2 cellular contexts compared by ENCODE assay signal in genomic region chr1:224880593-224881307, GRCh38.
A peak's percentile ranks its signal among the peaks of the same experiment; 100 is the strongest.
TF ChIP-seq lines count a peak whose summit lies in the region.

No MANE protein-coding gene starts in this region.

TF ChIP-seq in GM23338, 12 proteins besides CTCF, POLR2A, EP300 and RAD21 (continued from another document):
- TF ChIP-seq ZNF462 (CRISPR knock-in tag; IDR thresholded peaks at IDR 0.05) = no peak
- TF ChIP-seq NANOG (IDR thresholded peaks at IDR 0.05; ENCODE audit: borderline replicate concordance) = no peak
- 0 out of 2 replicates have a peak, but pooled peaks have one; percentile 9 for TF ChIP-seq CREB1 (CRISPR knock-in tag; IDR thresholded peaks at IDR 0.05; ENCODE audit: low read depth)
TF ChIP-seq in GM23338: peak in this region for 1.

TF ChIP-seq in WTC11, 78 proteins besides CTCF, POLR2A, EP300 and RAD21:
- no peak for TF ChIP-seq KAT7 (CRISPR knock-in tag; IDR thresholded peaks at IDR 0.05; ENCODE audit: borderline replicate concordance)
- TF ChIP-seq, protein P1, sequence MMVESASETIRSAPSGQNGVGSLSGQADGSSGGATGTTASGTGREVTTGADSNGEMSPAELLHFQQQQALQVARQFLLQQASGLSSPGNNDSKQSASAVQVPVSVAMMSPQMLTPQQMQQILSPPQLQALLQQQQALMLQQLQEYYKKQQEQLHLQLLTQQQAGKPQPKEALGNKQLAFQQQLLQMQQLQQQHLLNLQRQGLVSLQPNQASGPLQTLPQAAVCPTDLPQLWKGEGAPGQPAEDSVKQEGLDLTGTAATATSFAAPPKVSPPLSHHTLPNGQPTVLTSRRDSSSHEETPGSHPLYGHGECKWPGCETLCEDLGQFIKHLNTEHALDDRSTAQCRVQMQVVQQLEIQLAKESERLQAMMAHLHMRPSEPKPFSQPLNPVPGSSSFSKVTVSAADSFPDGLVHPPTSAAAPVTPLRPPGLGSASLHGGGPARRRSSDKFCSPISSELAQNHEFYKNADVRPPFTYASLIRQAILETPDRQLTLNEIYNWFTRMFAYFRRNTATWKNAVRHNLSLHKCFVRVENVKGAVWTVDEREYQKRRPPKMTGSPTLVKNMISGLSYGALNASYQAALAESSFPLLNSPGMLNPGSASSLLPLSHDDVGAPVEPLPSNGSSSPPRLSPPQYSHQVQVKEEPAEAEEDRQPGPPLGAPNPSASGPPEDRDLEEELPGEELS (CRISPR knock-in tag; IDR thresholded peaks at IDR 0.05) = no peak
- TF ChIP-seq, protein P2, sequence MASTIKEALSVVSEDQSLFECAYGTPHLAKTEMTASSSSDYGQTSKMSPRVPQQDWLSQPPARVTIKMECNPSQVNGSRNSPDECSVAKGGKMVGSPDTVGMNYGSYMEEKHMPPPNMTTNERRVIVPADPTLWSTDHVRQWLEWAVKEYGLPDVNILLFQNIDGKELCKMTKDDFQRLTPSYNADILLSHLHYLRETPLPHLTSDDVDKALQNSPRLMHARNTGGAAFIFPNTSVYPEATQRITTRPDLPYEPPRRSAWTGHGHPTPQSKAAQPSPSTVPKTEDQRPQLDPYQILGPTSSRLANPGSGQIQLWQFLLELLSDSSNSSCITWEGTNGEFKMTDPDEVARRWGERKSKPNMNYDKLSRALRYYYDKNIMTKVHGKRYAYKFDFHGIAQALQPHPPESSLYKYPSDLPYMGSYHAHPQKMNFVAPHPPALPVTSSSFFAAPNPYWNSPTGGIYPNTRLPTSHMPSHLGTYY (CRISPR knock-in tag; IDR thresholded peaks at IDR 0.05) = no peak
- TF ChIP-seq, protein P3, sequence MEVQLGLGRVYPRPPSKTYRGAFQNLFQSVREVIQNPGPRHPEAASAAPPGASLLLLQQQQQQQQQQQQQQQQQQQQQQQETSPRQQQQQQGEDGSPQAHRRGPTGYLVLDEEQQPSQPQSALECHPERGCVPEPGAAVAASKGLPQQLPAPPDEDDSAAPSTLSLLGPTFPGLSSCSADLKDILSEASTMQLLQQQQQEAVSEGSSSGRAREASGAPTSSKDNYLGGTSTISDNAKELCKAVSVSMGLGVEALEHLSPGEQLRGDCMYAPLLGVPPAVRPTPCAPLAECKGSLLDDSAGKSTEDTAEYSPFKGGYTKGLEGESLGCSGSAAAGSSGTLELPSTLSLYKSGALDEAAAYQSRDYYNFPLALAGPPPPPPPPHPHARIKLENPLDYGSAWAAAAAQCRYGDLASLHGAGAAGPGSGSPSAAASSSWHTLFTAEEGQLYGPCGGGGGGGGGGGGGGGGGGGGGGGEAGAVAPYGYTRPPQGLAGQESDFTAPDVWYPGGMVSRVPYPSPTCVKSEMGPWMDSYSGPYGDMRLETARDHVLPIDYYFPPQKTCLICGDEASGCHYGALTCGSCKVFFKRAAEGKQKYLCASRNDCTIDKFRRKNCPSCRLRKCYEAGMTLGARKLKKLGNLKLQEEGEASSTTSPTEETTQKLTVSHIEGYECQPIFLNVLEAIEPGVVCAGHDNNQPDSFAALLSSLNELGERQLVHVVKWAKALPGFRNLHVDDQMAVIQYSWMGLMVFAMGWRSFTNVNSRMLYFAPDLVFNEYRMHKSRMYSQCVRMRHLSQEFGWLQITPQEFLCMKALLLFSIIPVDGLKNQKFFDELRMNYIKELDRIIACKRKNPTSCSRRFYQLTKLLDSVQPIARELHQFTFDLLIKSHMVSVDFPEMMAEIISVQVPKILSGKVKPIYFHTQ (CRISPR knock-in tag; IDR thresholded peaks at IDR 0.05) = no peak
- no peak for TF ChIP-seq HMGA2 (CRISPR knock-in tag; IDR thresholded peaks at IDR 0.05)
- TF ChIP-seq, protein P4, sequence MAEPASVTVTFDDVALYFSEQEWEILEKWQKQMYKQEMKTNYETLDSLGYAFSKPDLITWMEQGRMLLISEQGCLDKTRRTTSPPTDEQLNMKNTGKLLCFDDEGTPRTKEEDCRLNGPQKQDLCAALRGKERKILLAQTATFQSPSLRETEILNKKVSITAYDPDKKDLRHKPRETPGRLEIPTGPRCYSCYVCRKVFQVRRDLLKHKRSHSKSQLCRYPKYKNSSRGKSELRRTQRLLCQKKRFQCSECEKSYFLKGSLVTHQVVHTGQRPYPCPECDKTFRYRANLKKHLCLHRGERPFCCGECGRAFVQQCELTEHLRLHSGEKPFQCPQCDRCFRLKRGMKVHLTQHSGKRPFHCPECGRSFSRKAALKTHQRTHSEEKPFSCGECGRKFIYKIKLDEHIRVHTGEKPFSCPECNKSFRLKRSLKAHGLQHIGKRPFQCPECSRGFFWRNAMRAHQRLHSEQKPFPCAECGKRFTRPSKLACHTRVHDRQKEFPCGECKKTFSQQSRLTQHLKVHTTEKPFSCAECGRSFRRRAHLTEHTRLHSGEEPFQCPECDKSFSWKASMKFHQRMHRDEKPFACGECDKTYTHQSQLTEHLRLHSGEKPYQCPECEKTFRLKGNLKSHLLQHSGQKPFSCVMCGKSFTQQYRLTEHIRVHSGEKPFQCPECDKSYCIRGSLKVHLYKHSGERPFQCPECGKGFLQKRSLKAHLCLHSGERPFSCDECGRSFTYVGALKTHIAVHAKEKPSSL (CRISPR knock-in tag; conservative IDR thresholded peaks at IDR 0.05) = no peak
- no peak for TF ChIP-seq ZNF317 (CRISPR knock-in tag; IDR thresholded peaks at IDR 0.05; ENCODE audit: borderline replicate concordance, low read depth)
- TF ChIP-seq, protein P5, sequence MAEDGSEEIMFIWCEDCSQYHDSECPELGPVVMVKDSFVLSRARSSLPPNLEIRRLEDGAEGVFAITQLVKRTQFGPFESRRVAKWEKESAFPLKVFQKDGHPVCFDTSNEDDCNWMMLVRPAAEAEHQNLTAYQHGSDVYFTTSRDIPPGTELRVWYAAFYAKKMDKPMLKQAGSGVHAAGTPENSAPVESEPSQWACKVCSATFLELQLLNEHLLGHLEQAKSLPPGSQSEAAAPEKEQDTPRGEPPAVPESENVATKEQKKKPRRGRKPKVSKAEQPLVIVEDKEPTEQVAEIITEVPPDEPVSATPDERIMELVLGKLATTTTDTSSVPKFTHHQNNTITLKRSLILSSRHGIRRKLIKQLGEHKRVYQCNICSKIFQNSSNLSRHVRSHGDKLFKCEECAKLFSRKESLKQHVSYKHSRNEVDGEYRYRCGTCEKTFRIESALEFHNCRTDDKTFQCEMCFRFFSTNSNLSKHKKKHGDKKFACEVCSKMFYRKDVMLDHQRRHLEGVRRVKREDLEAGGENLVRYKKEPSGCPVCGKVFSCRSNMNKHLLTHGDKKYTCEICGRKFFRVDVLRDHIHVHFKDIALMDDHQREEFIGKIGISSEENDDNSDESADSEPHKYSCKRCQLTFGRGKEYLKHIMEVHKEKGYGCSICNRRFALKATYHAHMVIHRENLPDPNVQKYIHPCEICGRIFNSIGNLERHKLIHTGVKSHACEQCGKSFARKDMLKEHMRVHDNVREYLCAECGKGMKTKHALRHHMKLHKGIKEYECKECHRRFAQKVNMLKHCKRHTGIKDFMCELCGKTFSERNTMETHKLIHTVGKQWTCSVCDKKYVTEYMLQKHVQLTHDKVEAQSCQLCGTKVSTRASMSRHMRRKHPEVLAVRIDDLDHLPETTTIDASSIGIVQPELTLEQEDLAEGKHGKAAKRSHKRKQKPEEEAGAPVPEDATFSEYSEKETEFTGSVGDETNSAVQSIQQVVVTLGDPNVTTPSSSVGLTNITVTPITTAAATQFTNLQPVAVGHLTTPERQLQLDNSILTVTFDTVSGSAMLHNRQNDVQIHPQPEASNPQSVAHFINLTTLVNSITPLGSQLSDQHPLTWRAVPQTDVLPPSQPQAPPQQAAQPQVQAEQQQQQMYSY (CRISPR knock-in tag; IDR thresholded peaks at IDR 0.05) = peak; percentile 96
- TF ChIP-seq NR3C1 (CRISPR knock-in tag; conservative IDR thresholded peaks at IDR 0.05; ENCODE audit: low read depth) = no peak
- TF ChIP-seq FOXP1 (CRISPR knock-in tag; IDR thresholded peaks at IDR 0.05; ENCODE audit: borderline replicate concordance) = no peak
- no peak for TF ChIP-seq OVOL2 (CRISPR knock-in tag; IDR thresholded peaks at IDR 0.05; ENCODE audit: borderline replicate concordance)
- no peak for TF ChIP-seq E2F5 (CRISPR knock-in tag; IDR thresholded peaks at IDR 0.05)
- TF ChIP-seq, protein P6, sequence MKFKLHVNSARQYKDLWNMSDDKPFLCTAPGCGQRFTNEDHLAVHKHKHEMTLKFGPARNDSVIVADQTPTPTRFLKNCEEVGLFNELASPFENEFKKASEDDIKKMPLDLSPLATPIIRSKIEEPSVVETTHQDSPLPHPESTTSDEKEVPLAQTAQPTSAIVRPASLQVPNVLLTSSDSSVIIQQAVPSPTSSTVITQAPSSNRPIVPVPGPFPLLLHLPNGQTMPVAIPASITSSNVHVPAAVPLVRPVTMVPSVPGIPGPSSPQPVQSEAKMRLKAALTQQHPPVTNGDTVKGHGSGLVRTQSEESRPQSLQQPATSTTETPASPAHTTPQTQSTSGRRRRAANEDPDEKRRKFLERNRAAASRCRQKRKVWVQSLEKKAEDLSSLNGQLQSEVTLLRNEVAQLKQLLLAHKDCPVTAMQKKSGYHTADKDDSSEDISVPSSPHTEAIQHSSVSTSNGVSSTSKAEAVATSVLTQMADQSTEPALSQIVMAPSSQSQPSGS (CRISPR knock-in tag; IDR thresholded peaks at IDR 0.05; ENCODE audit: borderline replicate concordance, low read depth) = no peak
- TF ChIP-seq ZNF512 (CRISPR knock-in tag; IDR thresholded peaks at IDR 0.05; ENCODE audit: borderline replicate concordance) = no peak
- TF ChIP-seq, protein P7, sequence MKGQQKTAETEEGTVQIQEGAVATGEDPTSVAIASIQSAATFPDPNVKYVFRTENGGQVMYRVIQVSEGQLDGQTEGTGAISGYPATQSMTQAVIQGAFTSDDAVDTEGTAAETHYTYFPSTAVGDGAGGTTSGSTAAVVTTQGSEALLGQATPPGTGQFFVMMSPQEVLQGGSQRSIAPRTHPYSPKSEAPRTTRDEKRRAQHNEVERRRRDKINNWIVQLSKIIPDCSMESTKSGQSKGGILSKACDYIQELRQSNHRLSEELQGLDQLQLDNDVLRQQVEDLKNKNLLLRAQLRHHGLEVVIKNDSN (CRISPR knock-in tag; IDR thresholded peaks at IDR 0.05) = peak; percentile 71
- TF ChIP-seq, protein P8, sequence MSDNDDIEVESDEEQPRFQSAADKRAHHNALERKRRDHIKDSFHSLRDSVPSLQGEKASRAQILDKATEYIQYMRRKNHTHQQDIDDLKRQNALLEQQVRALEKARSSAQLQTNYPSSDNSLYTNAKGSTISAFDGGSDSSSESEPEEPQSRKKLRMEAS (CRISPR knock-in tag; IDR thresholded peaks at IDR 0.05) = peak; percentile 51; the same call in 1 of the 2 replicates
- no peak for TF ChIP-seq ZMAT4 (CRISPR knock-in tag; IDR thresholded peaks at IDR 0.05)
- no peak for TF ChIP-seq ZNF423 (CRISPR knock-in tag; IDR thresholded peaks at IDR 0.05)
- TF ChIP-seq, protein P9, sequence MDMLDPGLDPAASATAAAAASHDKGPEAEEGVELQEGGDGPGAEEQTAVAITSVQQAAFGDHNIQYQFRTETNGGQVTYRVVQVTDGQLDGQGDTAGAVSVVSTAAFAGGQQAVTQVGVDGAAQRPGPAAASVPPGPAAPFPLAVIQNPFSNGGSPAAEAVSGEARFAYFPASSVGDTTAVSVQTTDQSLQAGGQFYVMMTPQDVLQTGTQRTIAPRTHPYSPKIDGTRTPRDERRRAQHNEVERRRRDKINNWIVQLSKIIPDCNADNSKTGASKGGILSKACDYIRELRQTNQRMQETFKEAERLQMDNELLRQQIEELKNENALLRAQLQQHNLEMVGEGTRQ (CRISPR knock-in tag; IDR thresholded peaks at IDR 0.05) = peak; percentile 76
- TF ChIP-seq ZNF416 (CRISPR knock-in tag; IDR thresholded peaks at IDR 0.05) = no peak
- TF ChIP-seq, protein P10, sequence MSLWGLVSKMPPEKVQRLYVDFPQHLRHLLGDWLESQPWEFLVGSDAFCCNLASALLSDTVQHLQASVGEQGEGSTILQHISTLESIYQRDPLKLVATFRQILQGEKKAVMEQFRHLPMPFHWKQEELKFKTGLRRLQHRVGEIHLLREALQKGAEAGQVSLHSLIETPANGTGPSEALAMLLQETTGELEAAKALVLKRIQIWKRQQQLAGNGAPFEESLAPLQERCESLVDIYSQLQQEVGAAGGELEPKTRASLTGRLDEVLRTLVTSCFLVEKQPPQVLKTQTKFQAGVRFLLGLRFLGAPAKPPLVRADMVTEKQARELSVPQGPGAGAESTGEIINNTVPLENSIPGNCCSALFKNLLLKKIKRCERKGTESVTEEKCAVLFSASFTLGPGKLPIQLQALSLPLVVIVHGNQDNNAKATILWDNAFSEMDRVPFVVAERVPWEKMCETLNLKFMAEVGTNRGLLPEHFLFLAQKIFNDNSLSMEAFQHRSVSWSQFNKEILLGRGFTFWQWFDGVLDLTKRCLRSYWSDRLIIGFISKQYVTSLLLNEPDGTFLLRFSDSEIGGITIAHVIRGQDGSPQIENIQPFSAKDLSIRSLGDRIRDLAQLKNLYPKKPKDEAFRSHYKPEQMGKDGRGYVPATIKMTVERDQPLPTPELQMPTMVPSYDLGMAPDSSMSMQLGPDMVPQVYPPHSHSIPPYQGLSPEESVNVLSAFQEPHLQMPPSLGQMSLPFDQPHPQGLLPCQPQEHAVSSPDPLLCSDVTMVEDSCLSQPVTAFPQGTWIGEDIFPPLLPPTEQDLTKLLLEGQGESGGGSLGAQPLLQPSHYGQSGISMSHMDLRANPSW (CRISPR knock-in tag; conservative IDR thresholded peaks at IDR 0.05; ENCODE audit: low read depth) = no peak
- no peak for TF ChIP-seq CREB1 (CRISPR knock-in tag; IDR thresholded peaks at IDR 0.05)
- no peak for TF ChIP-seq SMAD3 (CRISPR knock-in tag; IDR thresholded peaks at IDR 0.05; ENCODE audit: borderline replicate concordance)
- no peak for TF ChIP-seq JUN (CRISPR knock-in tag; IDR thresholded peaks at IDR 0.05)
- no peak for TF ChIP-seq ZNF232 (CRISPR knock-in tag; IDR thresholded peaks at IDR 0.05)
- no peak for TF ChIP-seq ZNF396 (CRISPR knock-in tag; IDR thresholded peaks at IDR 0.05; ENCODE audit: borderline replicate concordance)
- no peak for TF ChIP-seq FOXK1 (CRISPR knock-in tag; IDR thresholded peaks at IDR 0.05)
- peak; percentile 87; the same call in 1 of the 2 replicates for TF ChIP-seq TEAD1 (CRISPR knock-in tag; IDR thresholded peaks at IDR 0.05)
- TF ChIP-seq NFATC4 (CRISPR knock-in tag; IDR thresholded peaks at IDR 0.05) = no peak
- TF ChIP-seq JAZF1 (CRISPR knock-in tag; IDR thresholded peaks at IDR 0.05) = no peak
